Comparison of ENCODE assay signal across 14 cellular contexts in the genomic region with DNA sequence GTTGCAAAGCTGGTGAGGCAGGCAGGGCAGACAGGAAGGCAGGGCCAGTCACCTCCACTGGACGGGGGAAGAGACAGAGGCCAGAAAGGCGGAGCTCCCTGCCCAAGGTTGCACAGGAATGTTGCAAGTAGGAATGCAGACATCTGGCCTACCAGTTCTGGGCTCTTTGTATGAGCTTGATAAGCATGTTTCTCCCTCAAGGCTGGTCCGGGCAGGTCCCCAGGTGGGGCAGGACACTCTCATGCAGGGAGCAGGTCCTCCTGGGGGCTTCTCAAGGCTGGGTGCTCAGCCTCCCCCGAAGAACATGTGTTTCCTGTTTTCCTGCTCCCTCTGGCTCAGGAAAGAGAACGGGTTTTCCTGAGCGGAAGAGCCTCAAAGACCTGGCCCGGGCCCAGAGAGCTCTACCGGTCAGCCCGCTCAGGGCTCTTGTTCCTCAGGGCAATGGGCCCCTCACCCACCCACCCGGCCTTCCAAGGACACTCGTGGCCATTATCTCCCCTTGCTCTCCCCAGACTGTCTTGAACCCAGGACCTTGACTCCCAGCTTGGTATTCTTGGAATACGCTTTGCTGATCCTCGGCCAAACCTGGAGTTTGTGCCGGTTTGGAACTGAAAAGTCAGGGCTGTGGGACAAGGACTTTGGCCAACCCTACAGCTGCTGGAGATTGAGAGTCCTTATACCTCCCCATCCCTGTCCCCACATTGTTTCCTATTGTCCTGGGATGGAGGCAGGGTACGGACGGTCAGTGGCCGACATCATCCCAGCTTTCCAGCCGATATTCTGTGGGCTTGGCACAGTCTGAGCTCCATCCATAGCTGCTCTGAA.
DNase-seq lines count a peak whose midpoint lies in the region; ATAC-seq and TF ChIP-seq lines count a peak whose summit lies in the region.
"Had no signal": no experiment of that assay in that cellular context is flagged by ENCODE, and none has a peak within 500 bp of the region (broad histone marks: within the 10 kb centered on the region; RNA-seq: fewer than 3 reads in every experiment).

No MANE protein-coding gene starts in this region.

- H3K9me3 Mint-ChIP-seq in activated CD8-positive, alpha-beta memory T cell treated with anti-CD3 and anti-CD28 coated beads, Interleukin-2, amount 10 ng/mL, durations not matched to agents 7 days and 5 days (ENCODE audit: low read depth): no peaks in the 10 kb centered on the region
- H3K9me3 Mint-ChIP-seq in progenitor cell of endocrine pancreas (ENCODE audit: low read depth): peaks cover 2% of the 10 kb centered on the region
- H3K9me3 Mint-ChIP-seq: T-cell had no signal

- H3K9me3 ChIP-seq in mucosa of rectum (ENCODE audit: control insufficient read depth in 2 of 2, low read length in 2 of 2) (no peaks in the 10 kb centered on the region), uterus (no peaks in the 10 kb centered on the region)
- H3K9me3 ChIP-seq: MG63 had no signal

- peak; percentile 52 for DNase-seq in activated CD8-positive, alpha-beta memory T cell treated with anti-CD3 and anti-CD28 coated beads for 24 hours
- DNase-seq in activated CD8-positive, alpha-beta memory T cell treated with anti-CD3 and anti-CD28 coated beads, Interleukin-2, amount 10 ng/mL, durations not matched to agents 7 days and 5 days: no peak
- DNase-seq in Right ventricle myocardium inferior (ENCODE audit: missing footprints) (no peak), uterus (no peak), progenitor cell of endocrine pancreas (ENCODE audit: low spot score, unreplicated experiment) (no peak)
- DNase-seq: 8988T; activated CD4-positive, alpha-beta T cell treated with anti-CD3 and anti-CD28 coated beads, Interleukin-2, amount 50 U/mL, for 1 hour; MG63; OCI-M1; T-cell had no signal

- TF ChIP-seq CTCF in uterus (IDR thresholded peaks at IDR 0.05) (no peak), progenitor cell of endocrine pancreas (IDR thresholded peaks at IDR 0.05; ENCODE audit: unreplicated experiment) (no peak)

- H3K4me1 ChIP-seq in mucosa of rectum (ENCODE audit: control insufficient read depth in 2 of 2, insufficient read depth in 2 of 2, low read length in 2 of 2): peaks cover 2 to 6% of the 10 kb centered on the region in 2 donors
- peaks cover 2 to 8% of the 10 kb centered on the region in 2 donors for H3K4me1 ChIP-seq in uterus

- no peak overlapping the region for H3K9ac ChIP-seq in mucosa of rectum (ENCODE audit: low read depth in 1 of 2, low read length in 2 of 2)

- H3K4me1 Mint-ChIP-seq in activated CD8-positive, alpha-beta memory T cell treated with anti-CD3 and anti-CD28 coated beads, Interleukin-2, amount 10 ng/mL, durations not matched to agents 7 days and 5 days: peaks cover 7% of the 10 kb centered on the region
- peaks cover 4% of the 10 kb centered on the region for H3K4me1 Mint-ChIP-seq in progenitor cell of endocrine pancreas (ENCODE audit: low read depth)

- ATAC-seq in activated CD8-positive, alpha-beta memory T cell treated with anti-CD3 and anti-CD28 coated beads, Interleukin-2, amount 10 ng/mL, durations not matched to agents 7 days and 5 days: no peak
- ATAC-seq in Right ventricle myocardium inferior (peak; percentile 18), HG02678 (IDR thresholded peaks at IDR 0.05; ENCODE audit: unreplicated experiment) (no peak), GM18909 (IDR thresholded peaks at IDR 0.05; ENCODE audit: poor library complexity, unreplicated experiment) (no peak)
- ATAC-seq: T-cell had no signal

- no peak overlapping the region for H3K27ac Mint-ChIP-seq in activated CD8-positive, alpha-beta memory T cell treated with anti-CD3 and anti-CD28 coated beads, Interleukin-2, amount 10 ng/mL, durations not matched to agents 7 days and 5 days
- no peak overlapping the region for H3K27ac Mint-ChIP-seq in progenitor cell of endocrine pancreas
- H3K27ac Mint-ChIP-seq: T-cell had no signal

- H3K36me3 Mint-ChIP-seq in activated CD8-positive, alpha-beta memory T cell treated with anti-CD3 and anti-CD28 coated beads, Interleukin-2, amount 10 ng/mL, durations not matched to agents 7 days and 5 days: no peaks in the 10 kb centered on the region
- H3K36me3 Mint-ChIP-seq in progenitor cell of endocrine pancreas (ENCODE audit: insufficient read depth): no peaks in the 10 kb centered on the region
- H3K36me3 Mint-ChIP-seq: T-cell had no signal

- H3K36me3 ChIP-seq in mucosa of rectum (ENCODE audit: control insufficient read depth in 2 of 2, insufficient read depth in 2 of 2, low read length in 2 of 2) (no peaks in the 10 kb centered on the region), uterus (no peaks in the 10 kb centered on the region)
- H3K36me3 ChIP-seq: MG63 had no signal

- no peaks in the 10 kb centered on the region for H3K27me3 ChIP-seq in mucosa of rectum (ENCODE audit: control insufficient read depth in 2 of 2, insufficient read depth in 2 of 2, low read length in 2 of 2)
- H3K27me3 ChIP-seq in uterus: no peaks in the 10 kb centered on the region
- H3K27me3 ChIP-seq: MG63 had no signal

- H3K4me3 Mint-ChIP-seq in activated CD8-positive, alpha-beta memory T cell treated with anti-CD3 and anti-CD28 coated beads, Interleukin-2, amount 10 ng/mL, durations not matched to agents 7 days and 5 days: no peak overlapping the region
- H3K4me3 Mint-ChIP-seq in progenitor cell of endocrine pancreas (ENCODE audit: low read depth): no peak overlapping the region
- H3K4me3 Mint-ChIP-seq: T-cell had no signal

- CTCF ChIA-PET in activated CD8-positive, alpha-beta memory T cell treated with anti-CD3 and anti-CD28 coated beads, Interleukin-2, amount 10 ng/mL, durations not matched to agents 7 days and 5 days (lab: Charles Lee): no interaction called here

- H3K4me3 ChIP-seq in mucosa of rectum (ENCODE audit: low read length in 2 of 2): no peak overlapping the region
- no peak overlapping the region for H3K4me3 ChIP-seq in uterus
- H3K4me3 ChIP-seq: MG63 had no signal

- intact Hi-C loops in Right ventricle myocardium inferior (cut with DNase I): loop anchor here (2.0 kb wide), 1 partner anchor 45 kb away; no protein-coding TSS in a partner anchor
- intact Hi-C loops in uterus (cut with DNase I; ENCODE audit: low total_unique reads): no loop called here

- peak overlapping the region; percentile 6 to 33 for H3K27ac ChIP-seq in mucosa of rectum (ENCODE audit: low read depth in 2 of 2, low read length in 2 of 2)
- peak overlapping the region; percentile 85 to 87 for H3K27ac ChIP-seq in uterus
- H3K27ac ChIP-seq: HL-60 had no signal

- TF ChIP-seq POLR2A in uterus (IDR thresholded peaks at IDR 0.05): no peak

- H3K27me3 Mint-ChIP-seq in activated CD8-positive, alpha-beta memory T cell treated with anti-CD3 and anti-CD28 coated beads, Interleukin-2, amount 10 ng/mL, durations not matched to agents 7 days and 5 days: no peaks in the 10 kb centered on the region
- H3K27me3 Mint-ChIP-seq in progenitor cell of endocrine pancreas: no peaks in the 10 kb centered on the region
- H3K27me3 Mint-ChIP-seq: T-cell had no signal
